Comparison of ENCODE assay signal across 3 cellular contexts in the genomic region with DNA sequence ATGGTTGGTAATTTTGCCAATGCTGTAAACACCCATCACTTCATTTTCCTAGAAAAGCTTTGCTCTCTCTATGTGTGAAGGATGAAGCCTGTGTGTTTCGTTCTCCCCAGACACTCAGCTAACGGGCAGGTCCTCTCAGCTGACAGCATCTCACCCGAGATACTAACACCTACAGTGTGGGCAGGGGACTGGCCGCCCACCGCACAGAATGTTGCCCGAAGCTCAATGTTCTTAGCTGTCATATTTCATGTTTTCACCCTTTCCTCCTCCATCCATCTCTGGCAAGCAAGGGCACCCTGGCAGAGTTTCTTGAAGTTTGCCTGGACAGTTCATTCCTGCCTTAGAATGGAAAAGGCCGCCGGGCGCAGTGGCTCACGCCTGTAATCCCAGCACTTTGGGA.
TF ChIP-seq lines count a peak whose summit lies in the region.

No MANE protein-coding gene starts in this region.

TF ChIP-seq in GM23338, 12 proteins besides CTCF, POLR2A, EP300 and RAD21 (continues in another document):
- TF ChIP-seq ZNF331 (CRISPR knock-in tag; IDR thresholded peaks at IDR 0.05; ENCODE audit: low read depth) (no peak), ZNF114 (CRISPR knock-in tag; IDR thresholded peaks at IDR 0.05) (no peak), EZH2phosphoT487 (IDR thresholded peaks at IDR 0.05; ENCODE audit: unreplicated experiment) (no peak), POLR2AphosphoS5 (IDR thresholded peaks at IDR 0.05; ENCODE audit: low read depth) (no peak), JUNB (IDR thresholded peaks at IDR 0.05; ENCODE audit: unreplicated experiment) (no peak), CREB1 (CRISPR knock-in tag; IDR thresholded peaks at IDR 0.05; ENCODE audit: low read depth) (no peak)
- TF ChIP-seq, protein P1, sequence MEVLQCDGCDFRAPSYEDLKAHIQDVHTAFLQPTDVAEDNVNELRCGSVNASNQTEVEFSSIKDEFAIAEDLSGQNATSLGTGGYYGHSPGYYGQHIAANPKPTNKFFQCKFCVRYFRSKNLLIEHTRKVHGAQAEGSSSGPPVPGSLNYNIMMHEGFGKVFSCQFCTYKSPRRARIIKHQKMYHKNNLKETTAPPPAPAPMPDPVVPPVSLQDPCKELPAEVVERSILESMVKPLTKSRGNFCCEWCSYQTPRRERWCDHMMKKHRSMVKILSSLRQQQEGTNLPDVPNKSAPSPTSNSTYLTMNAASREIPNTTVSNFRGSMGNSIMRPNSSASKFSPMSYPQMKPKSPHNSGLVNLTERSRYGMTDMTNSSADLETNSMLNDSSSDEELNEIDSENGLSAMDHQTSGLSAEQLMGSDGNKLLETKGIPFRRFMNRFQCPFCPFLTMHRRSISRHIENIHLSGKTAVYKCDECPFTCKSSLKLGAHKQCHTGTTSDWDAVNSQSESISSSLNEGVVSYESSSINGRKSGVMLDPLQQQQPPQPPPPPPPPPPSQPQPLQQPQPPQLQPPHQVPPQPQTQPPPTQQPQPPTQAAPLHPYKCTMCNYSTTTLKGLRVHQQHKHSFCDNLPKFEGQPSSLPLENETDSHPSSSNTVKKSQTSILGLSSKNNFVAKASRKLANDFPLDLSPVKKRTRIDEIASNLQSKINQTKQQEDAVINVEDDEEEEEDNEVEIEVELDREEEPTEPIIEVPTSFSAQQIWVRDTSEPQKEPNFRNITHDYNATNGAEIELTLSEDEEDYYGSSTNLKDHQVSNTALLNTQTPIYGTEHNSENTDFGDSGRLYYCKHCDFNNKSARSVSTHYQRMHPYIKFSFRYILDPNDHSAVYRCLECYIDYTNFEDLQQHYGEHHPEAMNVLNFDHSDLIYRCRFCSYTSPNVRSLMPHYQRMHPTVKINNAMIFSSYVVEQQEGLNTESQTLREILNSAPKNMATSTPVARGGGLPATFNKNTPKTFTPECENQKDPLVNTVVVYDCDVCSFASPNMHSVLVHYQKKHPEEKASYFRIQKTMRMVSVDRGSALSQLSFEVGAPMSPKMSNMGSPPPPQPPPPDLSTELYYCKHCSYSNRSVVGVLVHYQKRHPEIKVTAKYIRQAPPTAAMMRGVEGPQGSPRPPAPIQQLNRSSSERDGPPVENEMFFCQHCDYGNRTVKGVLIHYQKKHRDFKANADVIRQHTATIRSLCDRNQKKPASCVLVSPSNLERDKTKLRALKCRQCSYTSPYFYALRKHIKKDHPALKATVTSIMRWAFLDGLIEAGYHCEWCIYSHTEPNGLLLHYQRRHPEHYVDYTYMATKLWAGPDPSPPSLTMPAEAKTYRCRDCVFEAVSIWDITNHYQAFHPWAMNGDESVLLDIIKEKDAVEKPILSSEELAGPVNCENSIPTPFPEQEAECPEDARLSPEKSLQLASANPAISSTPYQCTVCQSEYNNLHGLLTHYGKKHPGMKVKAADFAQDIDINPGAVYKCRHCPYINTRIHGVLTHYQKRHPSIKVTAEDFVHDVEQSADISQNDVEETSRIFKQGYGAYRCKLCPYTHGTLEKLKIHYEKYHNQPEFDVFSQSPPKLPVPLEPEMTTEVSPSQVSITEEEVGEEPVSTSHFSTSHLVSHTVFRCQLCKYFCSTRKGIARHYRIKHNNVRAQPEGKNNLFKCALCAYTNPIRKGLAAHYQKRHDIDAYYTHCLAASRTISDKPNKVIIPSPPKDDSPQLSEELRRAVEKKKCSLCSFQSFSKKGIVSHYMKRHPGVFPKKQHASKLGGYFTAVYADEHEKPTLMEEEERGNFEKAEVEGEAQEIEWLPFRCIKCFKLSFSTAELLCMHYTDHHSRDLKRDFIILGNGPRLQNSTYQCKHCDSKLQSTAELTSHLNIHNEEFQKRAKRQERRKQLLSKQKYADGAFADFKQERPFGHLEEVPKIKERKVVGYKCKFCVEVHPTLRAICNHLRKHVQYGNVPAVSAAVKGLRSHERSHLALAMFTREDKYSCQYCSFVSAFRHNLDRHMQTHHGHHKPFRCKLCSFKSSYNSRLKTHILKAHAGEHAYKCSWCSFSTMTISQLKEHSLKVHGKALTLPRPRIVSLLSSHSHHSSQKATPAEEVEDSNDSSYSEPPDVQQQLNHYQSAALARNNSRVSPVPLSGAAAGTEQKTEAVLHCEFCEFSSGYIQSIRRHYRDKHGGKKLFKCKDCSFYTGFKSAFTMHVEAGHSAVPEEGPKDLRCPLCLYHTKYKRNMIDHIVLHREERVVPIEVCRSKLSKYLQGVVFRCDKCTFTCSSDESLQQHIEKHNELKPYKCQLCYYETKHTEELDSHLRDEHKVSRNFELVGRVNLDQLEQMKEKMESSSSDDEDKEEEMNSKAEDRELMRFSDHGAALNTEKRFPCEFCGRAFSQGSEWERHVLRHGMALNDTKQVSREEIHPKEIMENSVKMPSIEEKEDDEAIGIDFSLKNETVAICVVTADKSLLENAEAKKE (CRISPR knock-in tag; IDR thresholded peaks at IDR 0.05) = no peak

TF ChIP-seq in K562, 482 proteins besides CTCF, POLR2A, EP300 and RAD21:
- TF ChIP-seq GATA2 (CRISPR knock-in tag; IDR thresholded peaks at IDR 0.05) (no peak), NFE2 (IDR thresholded peaks at IDR 0.05; ENCODE audit: low read depth) (no peak), HMGN3 (IDR thresholded peaks at IDR 0.05; ENCODE audit: borderline replicate concordance, extremely low read depth, insufficient read length, low read depth, low read length) (no peak), HNRNPUL1 (IDR thresholded peaks at IDR 0.05; ENCODE audit: low read length) (no peak), ZNF263 (CRISPR knock-in tag; IDR thresholded peaks at IDR 0.05; ENCODE audit: borderline replicate concordance) (no peak), RBM34 (IDR thresholded peaks at IDR 0.05; ENCODE audit: borderline replicate concordance, insufficient read depth, low read length) (no peak), ESRRA (IDR thresholded peaks at IDR 0.05; ENCODE audit: borderline replicate concordance, low read depth) (no peak), KDM4B (IDR thresholded peaks at IDR 0.05; ENCODE audit: borderline replicate concordance in 2 of 2, low read depth in 1 of 2) (no peak), RFX5 (IDR thresholded peaks at IDR 0.05; ENCODE audit: low read depth, low read length) (no peak), TRIM28 (IDR thresholded peaks at IDR 0.05) (no peak)
- TF ChIP-seq, protein P2, sequence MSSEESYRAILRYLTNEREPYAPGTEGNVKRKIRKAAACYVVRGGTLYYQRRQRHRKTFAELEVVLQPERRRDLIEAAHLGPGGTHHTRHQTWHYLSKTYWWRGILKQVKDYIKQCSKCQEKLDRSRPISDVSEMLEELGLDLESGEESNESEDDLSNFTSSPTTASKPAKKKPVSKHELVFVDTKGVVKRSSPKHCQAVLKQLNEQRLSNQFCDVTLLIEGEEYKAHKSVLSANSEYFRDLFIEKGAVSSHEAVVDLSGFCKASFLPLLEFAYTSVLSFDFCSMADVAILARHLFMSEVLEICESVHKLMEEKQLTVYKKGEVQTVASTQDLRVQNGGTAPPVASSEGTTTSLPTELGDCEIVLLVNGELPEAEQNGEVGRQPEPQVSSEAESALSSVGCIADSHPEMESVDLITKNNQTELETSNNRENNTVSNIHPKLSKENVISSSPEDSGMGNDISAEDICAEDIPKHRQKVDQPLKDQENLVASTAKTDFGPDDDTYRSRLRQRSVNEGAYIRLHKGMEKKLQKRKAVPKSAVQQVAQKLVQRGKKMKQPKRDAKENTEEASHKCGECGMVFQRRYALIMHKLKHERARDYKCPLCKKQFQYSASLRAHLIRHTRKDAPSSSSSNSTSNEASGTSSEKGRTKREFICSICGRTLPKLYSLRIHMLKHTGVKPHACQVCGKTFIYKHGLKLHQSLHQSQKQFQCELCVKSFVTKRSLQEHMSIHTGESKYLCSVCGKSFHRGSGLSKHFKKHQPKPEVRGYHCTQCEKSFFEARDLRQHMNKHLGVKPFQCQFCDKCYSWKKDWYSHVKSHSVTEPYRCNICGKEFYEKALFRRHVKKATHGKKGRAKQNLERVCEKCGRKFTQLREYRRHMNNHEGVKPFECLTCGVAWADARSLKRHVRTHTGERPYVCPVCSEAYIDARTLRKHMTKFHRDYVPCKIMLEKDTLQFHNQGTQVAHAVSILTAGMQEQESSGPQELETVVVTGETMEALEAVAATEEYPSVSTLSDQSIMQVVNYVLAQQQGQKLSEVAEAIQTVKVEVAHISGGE (CRISPR knock-in tag; IDR thresholded peaks at IDR 0.05) = no peak
- TF ChIP-seq, protein P3, sequence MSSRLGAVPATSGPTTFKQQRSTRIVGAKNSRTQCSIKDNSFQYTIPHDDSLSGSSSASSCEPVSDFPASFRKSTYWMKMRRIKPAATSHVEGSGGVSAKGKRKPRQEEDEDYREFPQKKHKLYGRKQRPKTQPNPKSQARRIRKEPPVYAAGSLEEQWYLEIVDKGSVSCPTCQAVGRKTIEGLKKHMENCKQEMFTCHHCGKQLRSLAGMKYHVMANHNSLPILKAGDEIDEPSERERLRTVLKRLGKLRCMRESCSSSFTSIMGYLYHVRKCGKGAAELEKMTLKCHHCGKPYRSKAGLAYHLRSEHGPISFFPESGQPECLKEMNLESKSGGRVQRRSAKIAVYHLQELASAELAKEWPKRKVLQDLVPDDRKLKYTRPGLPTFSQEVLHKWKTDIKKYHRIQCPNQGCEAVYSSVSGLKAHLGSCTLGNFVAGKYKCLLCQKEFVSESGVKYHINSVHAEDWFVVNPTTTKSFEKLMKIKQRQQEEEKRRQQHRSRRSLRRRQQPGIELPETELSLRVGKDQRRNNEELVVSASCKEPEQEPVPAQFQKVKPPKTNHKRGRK (tag; IDR thresholded peaks at IDR 0.05) = no peak
- TF ChIP-seq, protein P4, sequence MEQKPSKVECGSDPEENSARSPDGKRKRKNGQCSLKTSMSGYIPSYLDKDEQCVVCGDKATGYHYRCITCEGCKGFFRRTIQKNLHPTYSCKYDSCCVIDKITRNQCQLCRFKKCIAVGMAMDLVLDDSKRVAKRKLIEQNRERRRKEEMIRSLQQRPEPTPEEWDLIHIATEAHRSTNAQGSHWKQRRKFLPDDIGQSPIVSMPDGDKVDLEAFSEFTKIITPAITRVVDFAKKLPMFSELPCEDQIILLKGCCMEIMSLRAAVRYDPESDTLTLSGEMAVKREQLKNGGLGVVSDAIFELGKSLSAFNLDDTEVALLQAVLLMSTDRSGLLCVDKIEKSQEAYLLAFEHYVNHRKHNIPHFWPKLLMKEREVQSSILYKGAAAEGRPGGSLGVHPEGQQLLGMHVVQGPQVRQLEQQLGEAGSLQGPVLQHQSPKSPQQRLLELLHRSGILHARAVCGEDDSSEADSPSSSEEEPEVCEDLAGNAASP (IDR thresholded peaks at IDR 0.05) = no peak

TF ChIP-seq in neural cell, 6 proteins besides CTCF, POLR2A, EP300 and RAD21:
- TF ChIP-seq SMC3 (conservative IDR thresholded peaks at IDR 0.05; ENCODE audit: poor library complexity) (no peak), TAF1 (IDR thresholded peaks at IDR 0.05; ENCODE audit: low read depth) (no peak)
